18 cellular contexts compared by ENCODE assay signal in the genomic region with DNA sequence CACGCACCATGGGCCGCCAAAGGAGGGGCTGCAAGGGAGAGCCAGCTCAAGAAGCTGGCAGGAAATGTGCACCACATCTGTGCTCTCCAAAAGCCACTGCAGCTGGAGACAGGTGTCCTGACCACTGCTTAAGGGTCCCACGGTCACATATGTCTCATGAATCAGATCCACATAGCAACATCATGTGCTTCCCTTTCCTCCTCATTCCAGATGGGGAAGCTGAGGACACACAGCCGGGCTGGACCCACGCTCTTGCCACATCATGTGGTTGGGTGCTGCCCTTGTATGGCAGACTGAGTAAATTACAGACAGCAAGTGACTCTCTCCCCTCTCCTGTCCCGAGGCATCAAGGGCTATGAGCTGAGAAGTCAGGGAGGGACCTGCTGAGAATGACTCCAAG. TPM values are rescaled to one million over a fixed set of nuclear protein-coding genes. Genes with fewer than 3 reads are reported as not detected.
A peak's percentile ranks its signal among the peaks of the same experiment; 100 is the strongest.
DNase-seq lines count a peak whose midpoint lies in the region; ATAC-seq, FAIRE-seq and TF ChIP-seq lines count a peak whose summit lies in the region.
"Had no signal": no experiment of that assay in that cellular context is flagged by ENCODE, and none has a peak within 500 bp of the region (broad histone marks: within the 10 kb centered on the region; RNA-seq: fewer than 3 reads in every experiment).

No MANE protein-coding gene starts in this region.

- H3K4me3 ChIP-seq in NB4 (ENCODE audit: low read depth, low read length), result no peak overlapping the region
- H3K4me3 ChIP-seq: body of pancreas, mucosa of descending colon, PC-9, upper lobe of left lung had no signal

- FAIRE-seq in urothelium cell line (lab: Jason Lieb, UNC), result no peak

- TF ChIP-seq POLR2A in NB4 (IDR thresholded peaks at IDR 0.05; ENCODE audit: extremely low read depth, insufficient read length), result no peak

- DNase-seq in NOMO-1 treated with DMSO at 0.1 percent for 48 hours (lab: John Stamatoyannopoulos, UW; ENCODE audit: unreplicated experiment), result peak; percentile 17
- no peak for DNase-seq in NOMO-1 treated with dmso at 0.1 percent for 144 hours (lab: John Stamatoyannopoulos, UW; ENCODE audit: unreplicated experiment)
- peak; percentile 56 for DNase-seq in NB4 (ENCODE audit: low read depth)
- DNase-seq in SK-MEL-5 (ENCODE audit: low read depth, low spot score), result peak; percentile 29
- peak; percentile 26 for DNase-seq in retina
- DNase-seq in urothelium cell line (ENCODE audit: low spot score), result no peak
- DNase-seq: activated CD4-positive, alpha-beta memory T cell treated with anti-CD3 and anti-CD28 coated beads for 36 hours; activated gamma-delta T cell treated with Interleukin-2 at 50 U/mL for 16 hours; body of pancreas; effector CD4-positive, alpha-beta T cell; foreskin melanocyte; immature natural killer cell; IMR-90; mucosa of descending colon; PC-9; upper lobe of left lung had no signal

- in situ Hi-C loops in SK-MEL-5 (cut with HindIII; ENCODE audit: low pct_unique_long_range_greater_than_20kb, low sequenced_read_pairs), result no loop called here

- ATAC-seq in GM18502 (IDR thresholded peaks at IDR 0.05; ENCODE audit: poor library complexity, unreplicated experiment), result no peak
- no peak for ATAC-seq in HG02642 (IDR thresholded peaks at IDR 0.05; ENCODE audit: poor library complexity, unreplicated experiment)
- ATAC-seq: body of pancreas, mucosa of descending colon had no signal

- no peak for TF ChIP-seq CTCF in NB4 (IDR thresholded peaks at IDR 0.05; ENCODE audit: low read depth, low read length)

RNA-seq across cellular contexts. Expression of gene NSUN2, which starts 58.3 kb away (rescaled TPM):
- 124 and 130 TPM in 2 replicates for total RNA-seq in SK-MEL-5 (2014; rRNA removed; shearing (Covaris generic))
- polyA plus RNA-seq in SK-MEL-5 (2015; cell fraction: cytosol; rRNA removed), result 121 and 145 TPM in 2 replicates
- 408 and 517 TPM in 2 replicates for polyA plus RNA-seq in SK-MEL-5 (2015; cell fraction: nucleus; rRNA removed)

RNA-seq across cellular contexts. Expression of gene SRD5A1, which starts 58.7 kb away (rescaled TPM):
- 31.7 and 36.9 TPM in 2 replicates for total RNA-seq in SK-MEL-5 (2014; rRNA removed; shearing (Covaris generic))
- 69.8 and 102 TPM in 2 replicates for polyA plus RNA-seq in SK-MEL-5 (2015; cell fraction: cytosol; rRNA removed)
- 19.5 and 25.0 TPM in 2 replicates for polyA plus RNA-seq in SK-MEL-5 (2015; cell fraction: nucleus; rRNA removed)

Comparison
In these comparisons a context has a peak if more than half of its experiments do, and no peak if none do; other contexts are left out.
1. DNase-seq: peak in NOMO-1 treated with DMSO at 0.1 percent for 48 hours (single experiment), NB4 (single experiment), SK-MEL-5 (single experiment) and retina (single experiment); none in NOMO-1 treated with dmso at 0.1 percent for 144 hours (single experiment) and urothelium cell line (single experiment).